1 cellular context compared by ENCODE assay signal in the genomic region with DNA sequence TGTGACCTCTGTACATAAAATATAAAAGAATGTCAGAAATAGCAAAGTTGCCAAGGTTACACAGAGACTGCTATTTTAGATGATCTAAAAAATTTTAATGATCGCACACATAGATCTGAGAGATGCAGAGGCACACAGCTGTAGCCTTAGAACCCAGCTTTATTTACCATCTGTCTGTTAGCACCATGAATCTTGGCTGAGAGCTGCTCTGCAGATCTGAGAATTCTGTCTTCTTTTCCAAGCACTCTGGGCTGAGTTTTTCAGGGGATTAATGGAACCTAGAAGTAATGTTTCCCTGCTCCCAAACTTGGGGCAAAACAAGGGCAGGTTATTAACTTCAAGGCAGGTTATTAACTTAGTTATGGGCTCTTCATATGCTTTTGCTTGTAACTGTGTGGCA.
TF ChIP-seq lines count a peak whose summit lies in the region.

No MANE protein-coding gene starts in this region.

TF ChIP-seq in SK-N-SH, 30 proteins besides CTCF, POLR2A, EP300 and RAD21 (continued from another document):
- TF ChIP-seq SIN3A (IDR thresholded peaks at IDR 0.05; ENCODE audit: borderline replicate concordance, low read depth, low read length) (no peak), ELF1 (IDR thresholded peaks at IDR 0.05) (no peak), GATA2 (CRISPR knock-in tag; IDR thresholded peaks at IDR 0.05) (no peak)
